Comparison of ENCODE assay signal across 11 cellular contexts in genomic region chr1:6489383-6489765, GRCh38. TPM values are rescaled to one million over a fixed set of nuclear protein-coding genes. Genes with fewer than 3 reads are reported as not detected.
DNase-seq lines count a peak whose midpoint lies in the region; ATAC-seq and TF ChIP-seq lines count a peak whose summit lies in the region.
"Had no signal": no experiment of that assay in that cellular context is flagged by ENCODE, and none has a peak within 500 bp of the region (broad histone marks: within the 10 kb centered on the region; RNA-seq: fewer than 3 reads in every experiment).

No MANE protein-coding gene starts in this region.

- H3K9me3 Mint-ChIP-seq in activated T-cell treated with anti-CD3 and anti-CD28 coated beads, Interleukin-2, amount 50 U/mL, for 24 hours, result no peaks in the 10 kb centered on the region
- H3K9me3 Mint-ChIP-seq: endodermal cell had no signal

- no peaks in the 10 kb centered on the region for H3K79me2 ChIP-seq in PC-9 (ENCODE audit: low read depth)

- BruUV-seq in PC-9 (replicated peaks; lab: Mats Ljungman, UMichigan), result no TSS peak

- H3K4me3 Mint-ChIP-seq in activated T-cell treated with anti-CD3 and anti-CD28 coated beads, Interleukin-2, amount 50 U/mL, for 24 hours, result peak overlapping the region; percentile 79

- H3F3A ChIP-seq in PC-9 (ENCODE audit: insufficient read depth, low read depth), result peaks cover 12% of the 10 kb centered on the region; the same call in 1 of the 2 replicates

- ATAC-seq in esophagus mucosa (peak; percentile 1), GM19455 (IDR thresholded peaks at IDR 0.05; ENCODE audit: unreplicated experiment) (no peak)

- WGBS in spleen, 5 donors, result 63 to 85% (median 80%) methylated on average over 9 of the region's 9 CpGs

- H3K4me3 ChIP-seq in PC-9 (peak overlapping the region; percentile 89; the same call in 1 of the 2 replicates), spleen (peak overlapping the region in 6 of 8 donors; percentile 4 to 76 (median 56))

- no peaks in the 10 kb centered on the region for H3K36me3 Mint-ChIP-seq in activated T-cell treated with anti-CD3 and anti-CD28 coated beads, Interleukin-2, amount 50 U/mL, for 24 hours (ENCODE audit: low read depth)

- no peak for TF ChIP-seq POLR2A in spleen (IDR thresholded peaks at IDR 0.05)

- H3K27ac ChIP-seq in PC-9, result no peak overlapping the region
- peak overlapping the region; percentile 67 to 86 (median 81) for H3K27ac ChIP-seq in spleen
- H3K27ac ChIP-seq: ascending aorta had no signal

- H3K27me3 ChIP-seq in PC-9 (ENCODE audit: insufficient read depth, low read depth) (no peaks in the 10 kb centered on the region), spleen (replicated peaks in 1 of 7) (peaks cover 0 to 48% (median 19%) of the 10 kb centered on the region in 7 donors)
- H3K27me3 ChIP-seq: ascending aorta, right atrium auricular region had no signal

- no peak overlapping the region for H2AFZ ChIP-seq in PC-9

- DNase-seq in activated T-cell treated with anti-CD3 and anti-CD28 coated beads, Interleukin-2, amount 50 U/mL, for 24 hours, result no peak
- DNase-seq in activated T-cell treated with anti-CD3 and anti-CD28 coated beads, Interleukin-2, amount 50 U/mL, for 48 hours, result no peak
- DNase-seq in PC-9 (no peak), spleen (no peak), GM03348 (ENCODE audit: low spot score) (no peak), NCI-H1930 (lab: John Stamatoyannopoulos, UW) (no peak)

- H3K4me1 ChIP-seq in PC-9 (replicated peaks; ENCODE audit: insufficient read depth) (peaks cover 19% of the 10 kb centered on the region), spleen (peaks cover 16 to 100% (median 68%) of the 10 kb centered on the region in 6 donors)

- POLR2A ChIA-PET in PC-9 (lab: Charles Lee; ENCODE audit: unreplicated experiment), result interaction anchor here (0.6 kb wide), 1 partner anchor 50 kb away, joined by 3 read pairs; no protein-coding TSS in a partner anchor

- intact Hi-C loops in PC-9 (cut with micrococcal nuclease; ENCODE audit: unreplicated experiment), result loop anchor here (2.0 to 5.0 kb wide), 2 partner anchors 23 to 242 kb away; no protein-coding TSS in a partner anchor
- intact Hi-C loops in spleen (cut with DNase I; ENCODE audit: low total_unique reads), result loop anchor here (5.0 kb wide), 2 partner anchors 58 to 158 kb away; no protein-coding TSS in a partner anchor

- H3K27me3 Mint-ChIP-seq in activated T-cell treated with anti-CD3 and anti-CD28 coated beads, Interleukin-2, amount 50 U/mL, for 24 hours, result peaks cover 27% of the 10 kb centered on the region

- H3K9me3 ChIP-seq in PC-9 (ENCODE audit: insufficient read depth, low read depth) (no peaks in the 10 kb centered on the region), spleen (no peaks in the 10 kb centered on the region)
- H3K9me3 ChIP-seq: ascending aorta, right atrium auricular region had no signal

- H3K4me2 ChIP-seq in PC-9, result peak overlapping the region; percentile 98

- H3K9me2 ChIP-seq in PC-9 (ENCODE audit: insufficient read depth), result no peaks in the 10 kb centered on the region

- no peaks in the 10 kb centered on the region for H3K36me3 ChIP-seq in PC-9 (ENCODE audit: low read depth)
- no peaks in the 10 kb centered on the region for H3K36me3 ChIP-seq in spleen
- H3K36me3 ChIP-seq: ascending aorta, right atrium auricular region had no signal

- peaks cover 20% of the 10 kb centered on the region for H3K4me1 Mint-ChIP-seq in activated T-cell treated with anti-CD3 and anti-CD28 coated beads, Interleukin-2, amount 50 U/mL, for 24 hours (ENCODE audit: low read depth)

- no peak for TF ChIP-seq CTCF in PC-9 (conservative IDR thresholded peaks at IDR 0.05)
- TF ChIP-seq CTCF in spleen (IDR thresholded peaks at IDR 0.05 in 8 of 11, conservative IDR thresholded peaks at IDR 0.05 in 3 of 11), result no peak

- H3K27ac Mint-ChIP-seq in activated T-cell treated with anti-CD3 and anti-CD28 coated beads, Interleukin-2, amount 50 U/mL, for 24 hours, result no peak overlapping the region
- H3K27ac Mint-ChIP-seq: endodermal cell had no signal

- CTCF ChIA-PET in PC-9 (lab: Charles Lee), result interaction anchor here (1.0 to 1.4 kb wide), 3 partner anchors 49 to 243 kb away, joined by 3 read pairs; no protein-coding TSS in a partner anchor

- no peaks in the 10 kb centered on the region for H4K20me1 ChIP-seq in PC-9 (ENCODE audit: insufficient read depth)

RNA-seq across cellular contexts. Expression of gene PLEKHG5, which starts 2.1 kb away (rescaled TPM):
- total RNA-seq in PC-9 (2021), result 11.3 and 12.6 TPM in 2 replicates
- total RNA-seq in esophagus mucosa, result 24.4 TPM
- 100 to 1,000 TPM in 1 of 7 donors, 10 to 100 TPM in 6; 34.7 to 120 (median 60.1) TPM for total RNA-seq in spleen
- 10 to 100 TPM in 2 of 3 donors, 1 to 10 TPM in 1; 6.4 to 66.9 (median 29.7) TPM for polyA plus RNA-seq in spleen

RNA-seq across cellular contexts. Expression of gene TNFRSF25, which starts 23.4 kb away (rescaled TPM):
- total RNA-seq in PC-9 (2021) (12.3 and 21.1 TPM in 2 replicates), esophagus mucosa (13.1 TPM), spleen (100 to 1,000 TPM in 1 of 7 donors, 10 to 100 TPM in 6; 39.7 to 103 (median 65.4) TPM)
- 100 to 1,000 TPM in 2 of 3 donors, 10 to 100 TPM in 1; 30.9 to 147 (median 102) TPM for polyA plus RNA-seq in spleen
